ENCODE assay signal across 8 cellular contexts in the genomic region with DNA sequence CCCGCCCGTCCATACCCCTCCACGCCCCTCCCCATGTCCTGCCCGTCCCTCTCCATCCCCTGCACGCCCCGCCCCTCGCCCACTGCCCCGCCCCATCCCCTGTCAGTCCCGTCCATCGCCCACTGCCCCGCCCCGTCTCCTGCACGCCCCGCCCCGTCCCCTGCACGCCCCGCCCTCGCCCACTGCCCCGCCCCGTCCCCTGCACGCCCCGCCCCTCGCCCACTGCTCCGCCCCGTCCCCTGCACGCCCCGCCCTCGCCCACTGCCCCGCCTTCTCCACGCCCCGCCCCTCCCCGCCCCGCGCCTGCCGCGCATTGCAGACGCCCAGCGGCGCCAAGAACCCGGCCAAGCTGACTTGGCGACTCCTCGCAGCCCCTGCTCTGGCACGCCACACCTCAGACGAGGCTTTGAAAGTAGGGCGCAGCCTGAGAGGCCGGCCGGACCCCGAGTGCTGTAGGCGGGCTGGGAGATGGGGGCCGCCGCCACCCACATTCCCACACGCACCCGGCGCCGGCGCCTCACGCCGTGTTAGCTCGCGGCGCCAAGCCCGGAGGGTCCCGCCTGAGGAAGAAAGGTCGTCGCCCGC. TPM values are rescaled to one million over a fixed set of nuclear protein-coding genes. Genes with fewer than 3 reads are reported as not detected.
DNase-seq lines count a peak whose midpoint lies in the region; ATAC-seq, FAIRE-seq and TF ChIP-seq lines count a peak whose summit lies in the region.

A gene (plus strand): TSS at position 316 of the 585 bp plus-strand sequence. CDS start 2,410 bp downstream, outside the sequence.

- TF ChIP-seq POLR2A in GM12891 (IDR thresholded peaks at IDR 0.05; ENCODE audit: low read depth, low read length): no peak

- peaks cover 50% of the 10 kb centered on the region for H3K27me3 Mint-ChIP-seq in activated CD4-positive, alpha-beta T cell treated with anti-CD3 and anti-CD28 coated beads, Interleukin-2, amount 10 ng/mL, durations not matched to agents 7 days and 5 days

- ATAC-seq in left lobe of liver: peak; percentile 95

- H3K27ac ChIP-seq in coronary artery: peak within 1 kb of the TSS in 1 of 2 donors; percentile 37

- no peaks in the 10 kb centered on the region for H3K36me3 Mint-ChIP-seq in activated CD4-positive, alpha-beta T cell treated with anti-CD3 and anti-CD28 coated beads, Interleukin-2, amount 10 ng/mL, durations not matched to agents 7 days and 5 days (ENCODE audit: low read depth)

- no peak for FAIRE-seq in GM12891 (lab: Jason Lieb, UNC)

- peak within 1 kb of the TSS; percentile 83 for H3K4me3 Mint-ChIP-seq in activated CD4-positive, alpha-beta T cell treated with anti-CD3 and anti-CD28 coated beads, Interleukin-2, amount 10 ng/mL, durations not matched to agents 7 days and 5 days

- CTCF ChIA-PET in activated CD4-positive, alpha-beta T cell treated with anti-CD3 and anti-CD28 coated beads, Interleukin-2, amount 10 ng/mL, durations not matched to agents 7 days and 5 days (lab: Charles Lee): no interaction called here

- H3K4me3 ChIP-seq in coronary artery: peak within 1 kb of the TSS; percentile 76

- peak; percentile 87 for DNase-seq in GM12891 (ENCODE audit: insufficient read length, low spot score)
- DNase-seq in NAMALWA (ENCODE audit: low spot score): peak; percentile 11
- DNase-seq in activated CD4-positive, alpha-beta T cell treated with anti-CD3 and anti-CD28 coated beads, Interleukin-2, amount 10 ng/mL, durations not matched to agents 7 days and 5 days: peak; percentile 81
- DNase-seq in coronary artery (ENCODE audit: low spot score): no peak
- DNase-seq in left lobe of liver (ENCODE audit: low spot score): peak; percentile 81
- peak; percentile 61 to 74 for DNase-seq in stimulated activated CD4-positive, alpha-beta T cell treated with anti-CD3 and anti-CD28 coated beads, Interleukin-1b, Interleukin-23, amount 100 ng/mL, for 1 hour (ENCODE audit: low read depth in 2 of 2)
- DNase-seq in NCI-H2107 treated with DMSO at 0.1 percent for 48 hours (lab: John Stamatoyannopoulos, UW; ENCODE audit: unreplicated experiment): no peak
- DNase-seq in SKM-1 (lab: John Stamatoyannopoulos, UW; ENCODE audit: unreplicated experiment): no peak

- H3K9me3 Mint-ChIP-seq in activated CD4-positive, alpha-beta T cell treated with anti-CD3 and anti-CD28 coated beads, Interleukin-2, amount 10 ng/mL, durations not matched to agents 7 days and 5 days: no peaks in the 10 kb centered on the region

- H3K27ac Mint-ChIP-seq in activated CD4-positive, alpha-beta T cell treated with anti-CD3 and anti-CD28 coated beads, Interleukin-2, amount 10 ng/mL, durations not matched to agents 7 days and 5 days: peak within 1 kb of the TSS; percentile 68

- POLR2A ChIA-PET in activated CD4-positive, alpha-beta T cell treated with anti-CD3 and anti-CD28 coated beads, Interleukin-2, amount 10 ng/mL, durations not matched to agents 7 days and 5 days (lab: Charles Lee): no interaction called here

- peaks cover 19% of the 10 kb centered on the region for H3K4me1 Mint-ChIP-seq in activated CD4-positive, alpha-beta T cell treated with anti-CD3 and anti-CD28 coated beads, Interleukin-2, amount 10 ng/mL, durations not matched to agents 7 days and 5 days

- no peak for TF ChIP-seq CTCF in coronary artery (IDR thresholded peaks at IDR 0.05)

TF ChIP-seq in GM12891, 5 proteins besides CTCF, POLR2A, EP300 and RAD21:
- TF ChIP-seq TAF1 (IDR thresholded peaks at IDR 0.05; ENCODE audit: low read depth, low read length): no peak
- TF ChIP-seq PAX5 (IDR thresholded peaks at IDR 0.05; ENCODE audit: insufficient read depth, low read length, severe bottlenecking): no peak
- TF ChIP-seq POU2F2 (IDR thresholded peaks at IDR 0.05; ENCODE audit: low read depth, low read length): no peak
- TF ChIP-seq POLR2AphosphoS5 (IDR thresholded peaks at IDR 0.05; ENCODE audit: low read depth, low read length): no peak
- TF ChIP-seq SPI1 (IDR thresholded peaks at IDR 0.05; ENCODE audit: low read depth, low read length): no peak

RNA-seq across cellular contexts. Expression of the gene that starts here (rescaled TPM):
- not detected for polyA plus RNA-seq in GM12891 (2012; ENCODE audit: low read depth, missing spikeins)
- total RNA-seq in activated CD4-positive, alpha-beta T cell treated with anti-CD3 and anti-CD28 coated beads, Interleukin-2, amount 10 ng/mL, durations not matched to agents 7 days and 5 days: under 1 TPM in 1 of 2 experiments, not detected in 1; 0.27 TPM
- total RNA-seq in left lobe of liver: not detected

Comparison
In these comparisons a context has a peak if more than half of its experiments do, and no peak if none do; other contexts are left out.
1. Peak in DNase-seq in activated CD4-positive, alpha-beta T cell treated with anti-CD3 and anti-CD28 coated beads, Interleukin-2, amount 10 ng/mL, durations not matched to agents 7 days and 5 days; RNA of the gene not detected or under 1 TPM.
2. Peak in DNase-seq and ATAC-seq in left lobe of liver; RNA of the gene not detected or under 1 TPM.
3. DNase-seq: peak in GM12891 (single experiment), NAMALWA (single experiment) and stimulated activated CD4-positive, alpha-beta T cell treated with anti-CD3 and anti-CD28 coated beads, Interleukin-1b, Interleukin-23, amount 100 ng/mL, for 1 hour (2 of 2); none in coronary artery (single experiment), NCI-H2107 treated with DMSO at 0.1 percent for 48 hours (single experiment) and SKM-1 (single experiment).